ENCODE assay signal across 8 cellular contexts in genomic region chr11:113796663-113797259, GRCh38. TPM values are rescaled to one million over a fixed set of nuclear protein-coding genes. Genes with fewer than 3 reads are reported as not detected.
A peak's percentile ranks its signal among the peaks of the same experiment; 100 is the strongest.
DNase-seq lines count a peak whose midpoint lies in the region; ATAC-seq and TF ChIP-seq lines count a peak whose summit lies in the region.

No MANE protein-coding gene starts in this region.

- H3K27ac Mint-ChIP-seq in Calu3 (ENCODE audit: unreplicated experiment), result no peak overlapping the region
- H3K27ac Mint-ChIP-seq in naive thymus-derived CD8-positive, alpha-beta T cell, result no peak overlapping the region

- DNase-seq in Calu3 (peak; percentile 28), GM19238 (ENCODE audit: insufficient read length, low spot score) (peak; percentile 14), Kasumi-1 (lab: John Stamatoyannopoulos, UW) (peak; percentile 63 to 73), RWPE1 (ENCODE audit: low spot score) (peak; percentile 53), NCI-H1436 (lab: John Stamatoyannopoulos, UW) (no peak)
- DNase-seq in naive thymus-derived CD8-positive, alpha-beta T cell, result peak in 4 of 10 donors; percentile 3 to 21 (median 12)

- H3K4me3 Mint-ChIP-seq in Calu3 (ENCODE audit: low read depth, unreplicated experiment), result no peak overlapping the region
- no peak overlapping the region for H3K4me3 Mint-ChIP-seq in naive thymus-derived CD8-positive, alpha-beta T cell

- H3K27ac ChIP-seq in RWPE1, result no peak overlapping the region

- TF ChIP-seq CTCF in Calu3 (IDR thresholded peaks at IDR 0.05; ENCODE audit: unreplicated experiment) (peak; percentile 27), RWPE1 (conservative IDR thresholded peaks at IDR 0.05; ENCODE audit: low read depth) (peak; percentile 73)

- POLR2A ChIA-PET in RWPE1 (lab: Yijun Ruan, JAX; ENCODE audit: low non-redundant PET), result no interaction called here
- POLR2A ChIA-PET in naive thymus-derived CD8-positive, alpha-beta T cell (lab: Charles Lee), result no interaction called here

- H3K27me3 Mint-ChIP-seq in Calu3 (ENCODE audit: unreplicated experiment), result no peaks in the 10 kb centered on the region
- no peaks in the 10 kb centered on the region for H3K27me3 Mint-ChIP-seq in naive thymus-derived CD8-positive, alpha-beta T cell

- no peaks in the 10 kb centered on the region for H3K4me1 Mint-ChIP-seq in Calu3 (ENCODE audit: low read depth, unreplicated experiment)
- H3K4me1 Mint-ChIP-seq in naive thymus-derived CD8-positive, alpha-beta T cell, result no peaks in the 10 kb centered on the region

- peak; percentile 86 for ATAC-seq in esophagus mucosa
- peak; percentile 50 to 53 for ATAC-seq in naive thymus-derived CD8-positive, alpha-beta T cell
- ATAC-seq in HG02970 (IDR thresholded peaks at IDR 0.05; ENCODE audit: low FRiP score, unreplicated experiment), result no peak

- CTCF ChIA-PET in Calu3 (lab: Charles Lee) (interaction anchor here (0.7 to 1.0 kb wide), 3 partner anchors 10 to 23 kb away, joined by 3 read pairs; partner anchors contain the start of gene ZW10), RWPE1 (lab: Yijun Ruan, JAX) (interaction anchor here (0.6 to 1.1 kb wide), 12 partner anchors 16 to 676 kb away, joined by 3 to 4 read pairs (median 3); partner anchors contain the start of genes CLDN25 and ZW10)

- no peaks in the 10 kb centered on the region for H3K9me3 Mint-ChIP-seq in Calu3 (ENCODE audit: low read depth, unreplicated experiment)
- no peaks in the 10 kb centered on the region for H3K9me3 Mint-ChIP-seq in naive thymus-derived CD8-positive, alpha-beta T cell

- BruUV-seq in Calu3 (replicated peaks; lab: Mats Ljungman, UMichigan), result no TSS peak

- intact Hi-C loops in Calu3 (cut with micrococcal nuclease; ENCODE audit: unreplicated experiment), result loop anchor here (2.0 kb wide), 1 partner anchor 492 kb away; no protein-coding TSS in a partner anchor

- H3K36me3 Mint-ChIP-seq in Calu3 (ENCODE audit: insufficient read depth, unreplicated experiment), result peaks cover 5% of the 10 kb centered on the region
- H3K36me3 Mint-ChIP-seq in naive thymus-derived CD8-positive, alpha-beta T cell, result peaks cover 0 to 29% (median 15%) of the 10 kb centered on the region in 3 donors

RNA-seq across cellular contexts. Expression of gene CLDN25, which starts 17.2 kb away (rescaled TPM):
- not detected in 2 replicates for total RNA-seq in Calu3 (2022)
- not detected for total RNA-seq in esophagus mucosa
- not detected for total RNA-seq in naive thymus-derived CD8-positive, alpha-beta T cell
- polyA plus RNA-seq in naive thymus-derived CD8-positive, alpha-beta T cell, result not detected

RNA-seq across cellular contexts. Expression of gene ZW10, which starts 23.3 kb away (rescaled TPM):
- total RNA-seq in Calu3 (2022) (15.3 and 15.9 TPM in 2 replicates), esophagus mucosa (10.2 TPM)
- total RNA-seq in naive thymus-derived CD8-positive, alpha-beta T cell, result 10 to 100 TPM in 1 of 2 experiments, 1 to 10 TPM in 1; 9.8 to 11.1 TPM
- polyA plus RNA-seq in naive thymus-derived CD8-positive, alpha-beta T cell, result 10 to 100 TPM; 14.7 to 16.3 (median 15.6) TPM
